ENCODE assay signal across 11 cellular contexts in genomic region chr4:52103314-52103713, GRCh38. TPM values are rescaled to one million over a fixed set of nuclear protein-coding genes. Genes with fewer than 3 reads are reported as not detected.
A peak's percentile ranks its signal among the peaks of the same experiment; 100 is the strongest.
DNase-seq lines count a peak whose midpoint lies in the region; ATAC-seq, FAIRE-seq and TF ChIP-seq lines count a peak whose summit lies in the region.
"Had no signal": no experiment of that assay in that cellular context is flagged by ENCODE, and none has a peak within 500 bp of the region (broad histone marks: within the 10 kb centered on the region; RNA-seq: fewer than 3 reads in every experiment).

No MANE protein-coding gene starts in this region.

- H2BK12ac ChIP-seq in H9 (ENCODE audit: insufficient read length, low read depth, low read length), result no peak overlapping the region

- H3K27me3 ChIP-seq in H9 (ENCODE audit: insufficient read depth, low read length), result no peaks in the 10 kb centered on the region
- H3K27me3 ChIP-seq in foreskin keratinocyte, result no peaks in the 10 kb centered on the region

- H3K9me3 Mint-ChIP-seq in H9, result no peaks in the 10 kb centered on the region; a peak in 1 of 5 replicates
- H3K9me3 Mint-ChIP-seq in activated T-cell treated with anti-CD3 and anti-CD28 coated beads, Interleukin-2, amount 50 U/mL, for 24 hours, result no peaks in the 10 kb centered on the region
- H3K9me3 Mint-ChIP-seq: activated B cell treated with CpG ODN at 0.5 μM for 24 hours had no signal

- H3T11ph ChIP-seq in H9 (ENCODE audit: low read length), result no peak overlapping the region

- CTCF ChIA-PET in RWPE1 (lab: Yijun Ruan, JAX), result interaction anchor here (0.7 kb wide), 1 partner anchor 1830 kb away, joined by 4 read pairs; no protein-coding TSS in a partner anchor

- no peak overlapping the region for H3K18ac ChIP-seq in H9 (ENCODE audit: insufficient read length, low read depth, low read length)

- H3K9ac ChIP-seq in H9 (ENCODE audit: extremely low read depth, insufficient read length, low read length), result no peak overlapping the region

- no peak overlapping the region for H3K56ac ChIP-seq in H9 (ENCODE audit: insufficient read length, low read depth, low read length)

- ATAC-seq in foreskin keratinocyte (peak; percentile 16), GM21529 (IDR thresholded peaks at IDR 0.05; ENCODE audit: unreplicated experiment) (no peak)

- no peak overlapping the region for H3K4me3 Mint-ChIP-seq in H9
- no peak overlapping the region for H3K4me3 Mint-ChIP-seq in activated T-cell treated with anti-CD3 and anti-CD28 coated beads, Interleukin-2, amount 50 U/mL, for 24 hours
- H3K4me3 Mint-ChIP-seq: activated B cell treated with CpG ODN at 0.5 μM for 24 hours had no signal

- H4K91ac ChIP-seq in H9 (ENCODE audit: insufficient read length, low read depth, low read length), result no peak overlapping the region

- no peak overlapping the region for H3K4me2 ChIP-seq in H9 (ENCODE audit: insufficient read depth, insufficient read length, low read length)

- POLR2A ChIA-PET in RWPE1 (lab: Yijun Ruan, JAX; ENCODE audit: low non-redundant PET), result interaction anchor here (0.6 kb wide), 1 partner anchor 30 kb away, joined by 3 read pairs; no protein-coding TSS in a partner anchor

- WGBS in H9 (ENCODE audit: extremely low coverage, insufficient read length, low lambda C conversion rate), result no CpG with 5 or more reads among the region's 1 CpG

- FAIRE-seq in urothelium cell line (lab: Jason Lieb, UNC), result no peak
- FAIRE-seq: small intestine had no signal

- H4K8ac ChIP-seq in H9 (replicated peaks; ENCODE audit: insufficient read length, low read depth, low read length), result no peak overlapping the region

- no peak overlapping the region for H2BK15ac ChIP-seq in H9 (ENCODE audit: low read depth, low read length)

- no peaks in the 10 kb centered on the region for H3K9me3 ChIP-seq in H9 (ENCODE audit: control insufficient read depth, low read depth, low read length)

- H3K4me1 ChIP-seq in H9 (ENCODE audit: insufficient read depth, low read length) (no peaks in the 10 kb centered on the region), foreskin keratinocyte (peaks cover 4% of the 10 kb centered on the region)

- H3K23ac ChIP-seq in H9 (ENCODE audit: insufficient read length, low read depth, low read length), result no peak overlapping the region

- TF ChIP-seq CTCF in H9 (conservative IDR thresholded peaks at IDR 0.05), result peak; percentile 76
- TF ChIP-seq CTCF in RWPE1 (conservative IDR thresholded peaks at IDR 0.05; ENCODE audit: low read depth), result peak; percentile 36
- TF ChIP-seq CTCF in foreskin keratinocyte (conservative IDR thresholded peaks at IDR 0.05), result peak; percentile 55

- H3K27ac Mint-ChIP-seq in H9, result no peak overlapping the region
- no peak overlapping the region for H3K27ac Mint-ChIP-seq in activated T-cell treated with anti-CD3 and anti-CD28 coated beads, Interleukin-2, amount 50 U/mL, for 24 hours
- H3K27ac Mint-ChIP-seq: activated B cell treated with CpG ODN at 0.5 μM for 24 hours had no signal

- H3K4me1 Mint-ChIP-seq in H9, result peaks cover 0 to 3% of the 10 kb centered on the region in 2 experiments; a peak in 3 of 4 replicates
- no peaks in the 10 kb centered on the region for H3K4me1 Mint-ChIP-seq in activated T-cell treated with anti-CD3 and anti-CD28 coated beads, Interleukin-2, amount 50 U/mL, for 24 hours (ENCODE audit: low read depth)
- H3K4me1 Mint-ChIP-seq: activated B cell treated with CpG ODN at 0.5 μM for 24 hours had no signal

- no peaks in the 10 kb centered on the region for H3K23me2 ChIP-seq in H9 (ENCODE audit: insufficient read length, low read depth, low read length, poor library complexity, severe bottlenecking)

- no peak overlapping the region for H2BK120ac ChIP-seq in H9 (ENCODE audit: low read depth, low read length, poor library complexity, severe bottlenecking)

- no peak overlapping the region for H3K14ac ChIP-seq in H9 (ENCODE audit: insufficient read depth, low read length)

- no peak overlapping the region for H4K5ac ChIP-seq in H9 (ENCODE audit: insufficient read length, low read depth, low read length)

- peak; percentile 16 for DNase-seq in A172 (ENCODE audit: low spot score)
- DNase-seq in H9, result no peak
- peak; percentile 11 for DNase-seq in RWPE1 (ENCODE audit: low spot score)
- DNase-seq in foreskin keratinocyte, result peak in 1 of 2 donors; percentile 29
- DNase-seq in activated T-cell treated with anti-CD3 and anti-CD28 coated beads, Interleukin-2, amount 50 U/mL, for 24 hours, result no peak
- DNase-seq in urothelium cell line (ENCODE audit: low spot score), result no peak
- DNase-seq in C1 segment of cervical spinal cord (lab: John Stamatoyannopoulos, UW), result no peak
- DNase-seq: activated B cell treated with CpG ODN at 0.5 μM for 24 hours, NCI-H510A treated with DMSO at 0.1 percent for 48 hours, small intestine had no signal

- H3K36me3 Mint-ChIP-seq in H9 (ENCODE audit: insufficient read depth in 1 of 3, low read depth in 3 of 3), result no peaks in the 10 kb centered on the region
- no peaks in the 10 kb centered on the region for H3K36me3 Mint-ChIP-seq in activated T-cell treated with anti-CD3 and anti-CD28 coated beads, Interleukin-2, amount 50 U/mL, for 24 hours (ENCODE audit: low read depth)

- H4K20me1 ChIP-seq in H9 (ENCODE audit: control insufficient read depth, insufficient read depth, insufficient read length), result no peaks in the 10 kb centered on the region

- H2AK5ac ChIP-seq in H9 (ENCODE audit: insufficient read length, low read length), result no peak overlapping the region

- no peaks in the 10 kb centered on the region for H3K27me3 Mint-ChIP-seq in H9 (ENCODE audit: low read depth)
- H3K27me3 Mint-ChIP-seq in activated T-cell treated with anti-CD3 and anti-CD28 coated beads, Interleukin-2, amount 50 U/mL, for 24 hours, result no peaks in the 10 kb centered on the region
- H3K27me3 Mint-ChIP-seq: activated B cell treated with CpG ODN at 0.5 μM for 24 hours had no signal

- no peaks in the 10 kb centered on the region for H3K79me1 ChIP-seq in H9 (ENCODE audit: insufficient read depth, low read depth, low read length, poor library complexity, severe bottlenecking)

- H3K79me2 ChIP-seq in H9 (ENCODE audit: insufficient read depth, low read length), result no peaks in the 10 kb centered on the region

- H2BK5ac ChIP-seq in H9 (ENCODE audit: insufficient read length, low read length), result no peak overlapping the region

- H2AFZ ChIP-seq in H9 (ENCODE audit: low read length), result no peak overlapping the region

- no peak overlapping the region for H3K4ac ChIP-seq in H9 (ENCODE audit: low read depth, low read length)

- no peak overlapping the region for H2BK20ac ChIP-seq in H9 (ENCODE audit: low read depth, low read length, poor library complexity, severe bottlenecking)

- H3K27ac ChIP-seq in H9 (ENCODE audit: insufficient read length, low read depth, low read length), result no peak overlapping the region
- no peak overlapping the region for H3K27ac ChIP-seq in RWPE1
- H3K27ac ChIP-seq in foreskin keratinocyte, result peak overlapping the region; percentile 16

RNA-seq across cellular contexts. Expression of gene SPATA18, which starts 52.2 kb away (rescaled TPM):
- not detected in 2 replicates for total RNA-seq in A172 (2014; rRNA removed; shearing (Covaris generic))
- 3.9 and 5.5 TPM in 2 replicates for total RNA-seq in H9 (2021)
- total RNA-seq in foreskin keratinocyte, result 6.8 and 7.9 TPM in 2 replicates
- 2.0 TPM in 2 replicates for polyA plus RNA-seq in foreskin keratinocyte

Comparison
In these comparisons a context has a peak if more than half of its experiments do, and no peak if none do; other contexts are left out.
1. DNase-seq: peak in A172 (single experiment) and RWPE1 (single experiment); none in H9 (single experiment), activated T-cell treated with anti-CD3 and anti-CD28 coated beads, Interleukin-2, amount 50 U/mL, for 24 hours (single experiment), urothelium cell line (single experiment) and C1 segment of cervical spinal cord (0 of 14).
2. Peak in every context shown above with its lines, with median percentiles within 50 percentile points of each other: CTCF ChIP-seq.